17 cellular contexts compared by ENCODE assay signal in the genomic region with DNA sequence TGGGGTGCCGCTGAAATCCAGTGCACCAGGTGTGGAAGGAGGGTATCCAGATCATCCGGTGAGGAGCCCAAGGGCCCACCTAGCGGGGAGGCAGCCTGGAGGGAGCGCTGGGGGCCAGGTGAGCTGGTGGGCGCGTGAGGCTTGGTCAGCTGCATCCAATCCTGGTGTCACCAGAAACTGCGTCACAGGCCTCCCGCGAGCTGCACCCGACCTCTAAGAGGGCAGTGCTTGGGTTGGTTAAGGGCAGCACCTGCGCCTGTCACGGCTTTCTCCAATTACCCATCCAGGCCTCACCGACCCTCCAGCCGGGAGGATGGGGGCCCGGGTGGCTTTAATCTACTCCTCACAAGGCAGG. TPM values are rescaled to one million over a fixed set of nuclear protein-coding genes. Genes with fewer than 3 reads are reported as not detected.
DNase-seq lines count a peak whose midpoint lies in the region; ATAC-seq and TF ChIP-seq lines count a peak whose summit lies in the region.
"Had no signal": no experiment of that assay in that cellular context is flagged by ENCODE, and none has a peak within 500 bp of the region (broad histone marks: within the 10 kb centered on the region; RNA-seq: fewer than 3 reads in every experiment).

No MANE protein-coding gene starts in this region.

- 58 to 85% methylated on average over 8 to 15 of the region's 15 CpGs for WGBS in testis, 2 donors

- H3K9me3 Mint-ChIP-seq in HFFc6, result no peaks in the 10 kb centered on the region
- H3K9me3 Mint-ChIP-seq: CD4-positive, alpha-beta T cell had no signal

- ATAC-seq in T-helper 17 cell (peak; percentile 35), GM19035 (IDR thresholded peaks at IDR 0.05; ENCODE audit: unreplicated experiment) (no peak), HG03196 (IDR thresholded peaks at IDR 0.05; ENCODE audit: unreplicated experiment) (no peak)
- ATAC-seq: GM12878 had no signal

- intact Hi-C loops in testis (cut with DNase I; ENCODE audit: low total_unique reads), result no loop called here

- TF ChIP-seq CTCF in HFF-Myc (IDR thresholded peaks at IDR 0.05; ENCODE audit: low read depth, low read length, missing control alignments) (no peak), foreskin fibroblast (IDR thresholded peaks at IDR 0.05; ENCODE audit: low read depth, low read length) (no peak), testis (IDR thresholded peaks at IDR 0.05) (no peak), HFFc6 (IDR thresholded peaks at IDR 0.05) (no peak)

- H3K36me3 ChIP-seq in testis (ENCODE audit: low read depth, missing control alignments), result no peaks in the 10 kb centered on the region

- H3K36me3 Mint-ChIP-seq in T-helper 17 cell (ENCODE audit: low read depth) (peaks cover 2% of the 10 kb centered on the region), HFFc6 (ENCODE audit: low read depth) (no peaks in the 10 kb centered on the region)

- peak overlapping the region; percentile 36 to 53 for H3K27ac ChIP-seq in testis

- H3K4me1 Mint-ChIP-seq in T-helper 17 cell (peaks cover 4% of the 10 kb centered on the region), HFFc6 (ENCODE audit: low read depth) (no peaks in the 10 kb centered on the region)

- no peaks in the 10 kb centered on the region for H3K4me1 ChIP-seq in testis

- H3K27ac Mint-ChIP-seq in T-helper 17 cell (no peak overlapping the region), HFFc6 (no peak overlapping the region)
- H3K27ac Mint-ChIP-seq: CD4-positive, alpha-beta T cell had no signal

- H3K4me3 ChIP-seq in HFF-Myc (replicated peaks; ENCODE audit: low read depth, low read length) (peak overlapping the region; percentile 49), foreskin fibroblast (ENCODE audit: low read depth in 1 of 2, low read length in 2 of 2) (peak overlapping the region; percentile 13 to 33), testis (peak overlapping the region; percentile 54 to 58)
- H3K4me3 ChIP-seq: GM12878 had no signal

- H3K4me3 Mint-ChIP-seq in T-helper 17 cell (peak overlapping the region; percentile 28), HFFc6 (no peak overlapping the region)
- H3K4me3 Mint-ChIP-seq: CD4-positive, alpha-beta T cell had no signal

- peaks cover 11% of the 10 kb centered on the region for H3K27me3 Mint-ChIP-seq in T-helper 17 cell
- peaks cover 2% of the 10 kb centered on the region for H3K27me3 Mint-ChIP-seq in HFFc6 (ENCODE audit: insufficient read depth)

- no peak for DNase-seq in HFF-Myc (ENCODE audit: extremely low read depth, low read depth)
- no peak for DNase-seq in T-helper 17 cell
- DNase-seq in foreskin fibroblast, result no peak
- peak; percentile 79 for DNase-seq in testis
- DNase-seq in HFFc6, result no peak
- DNase-seq: ACHN; C1 segment of cervical spinal cord; Calu3; CD4-positive, alpha-beta T cell; DMS79; HCEC 1CT had no signal

- H3K9me3 ChIP-seq in T-helper 17 cell (ENCODE audit: control insufficient read depth, low read length, poor library complexity, severe bottlenecking) (no peaks in the 10 kb centered on the region), testis (no peaks in the 10 kb centered on the region)

- TF ChIP-seq POLR2A in testis (IDR thresholded peaks at IDR 0.05), result no peak

- no peaks in the 10 kb centered on the region for H3K27me3 ChIP-seq in testis

RNA-seq across cellular contexts. Expression of gene RNF17, which starts 0.3 kb away (rescaled TPM):
- total RNA-seq in T-helper 17 cell (1 to 10 TPM in 1 of 2 donors, under 1 TPM in 1; 0.50 to 1.1 TPM), testis (10 to 100 TPM; 29.6 to 52.8 TPM)
- polyA plus RNA-seq in testis (ENCODE audit: insufficient read depth, low read depth, low replicate concordance), result 36.9 TPM
- total RNA-seq in HFFc6 (2021; fragmentation: NEBNext Ultra II Directional; extraction: Animal tissue kit (Norgen Biotek cat#: 25700)), result not detected
- total RNA-seq: A172, Calu3, G401, GM12878, H1 had no signal
- polyA plus RNA-seq: GM12878, H1 had no signal

Comparison
In these comparisons a context has a peak if more than half of its experiments do, and no peak if none do; other contexts are left out.
1. RNA of gene RNF17, which starts 0.3 kb away (total RNA-seq): 29.6 to 52.8 TPM in testis; 0.50 to 1.1 TPM in T-helper 17 cell and not detected in HFFc6; every median in the first group is over 10 times any median in the second.
2. Peak in every context shown above with its lines, with median percentiles within 50 percentile points of each other: H3K4me3 ChIP-seq.